In genomic region chr11:94563176-94563847, GRCh38 we compare ENCODE assay signal across 12 cellular contexts. TPM values are rescaled to one million over a fixed set of nuclear protein-coding genes. Genes with fewer than 3 reads are reported as not detected.
DNase-seq lines count a peak whose midpoint lies in the region; ATAC-seq, FAIRE-seq and TF ChIP-seq lines count a peak whose summit lies in the region.
"Had no signal": no experiment of that assay in that cellular context is flagged by ENCODE, and none has a peak within 500 bp of the region (broad histone marks: within the 10 kb centered on the region; RNA-seq: fewer than 3 reads in every experiment).

No MANE protein-coding gene starts in this region.

- no peaks in the 10 kb centered on the region for H3K27me3 ChIP-seq in K562 (ENCODE audit: control insufficient read depth in 2 of 2, insufficient read depth in 2 of 2, low read length in 2 of 2)

- in situ Hi-C loops in K562 (cut with MboI) = no loop called here

- H3K9ac ChIP-seq in K562 (ENCODE audit: insufficient read depth in 1 of 2, low read depth in 2 of 2, low read length in 2 of 2) = no peak overlapping the region; a peak in 1 of 4 replicates

- intact Hi-C loops in K562 (cut with micrococcal nuclease) = loop anchor here (1.0 to 5.0 kb wide), 2 partner anchors 44 to 236 kb away; no protein-coding TSS in a partner anchor
- intact Hi-C loops in activated CD4-positive, alpha-beta T cell treated with anti-CD3 and anti-CD28 coated beads, Interleukin-2, amount 10 ng/mL, durations not matched to agents 24 days and 14 days (cut with micrococcal nuclease) = no loop called here
- intact Hi-C loops in activated T-helper 2 cell treated with anti-CD3 and anti-CD28 coated beads, Interferon-gamma antibody, Interleukin-2, Interleukin-4, amounts not matched to agents 10 μg/mL and 5 μg/mL and 100 μg/mL, durations not matched to agents 14 hours and 24 hours and 36 hours (cut with micrococcal nuclease) = no loop called here

- no peaks in the 10 kb centered on the region for H3K4me1 Mint-ChIP-seq in activated CD4-positive, alpha-beta T cell treated with anti-CD3 and anti-CD28 coated beads, Interleukin-2, amount 10 ng/mL, durations not matched to agents 24 days and 14 days
- H3K4me1 Mint-ChIP-seq in activated T-helper 2 cell treated with anti-CD3 and anti-CD28 coated beads, Interferon-gamma antibody, Interleukin-2, Interleukin-4, amounts not matched to agents 10 μg/mL and 5 μg/mL and 100 μg/mL, durations not matched to agents 14 hours and 24 hours and 36 hours (ENCODE audit: low read depth) = peaks cover 2% of the 10 kb centered on the region

- no peaks in the 10 kb centered on the region for H3K36me3 Mint-ChIP-seq in activated CD4-positive, alpha-beta T cell treated with anti-CD3 and anti-CD28 coated beads, Interleukin-2, amount 10 ng/mL, durations not matched to agents 24 days and 14 days (ENCODE audit: low read depth)
- no peaks in the 10 kb centered on the region for H3K36me3 Mint-ChIP-seq in activated T-helper 2 cell treated with anti-CD3 and anti-CD28 coated beads, Interferon-gamma antibody, Interleukin-2, Interleukin-4, amounts not matched to agents 10 μg/mL and 5 μg/mL and 100 μg/mL, durations not matched to agents 14 hours and 24 hours and 36 hours (ENCODE audit: low read depth)

- H3K27ac Mint-ChIP-seq in activated CD4-positive, alpha-beta T cell treated with anti-CD3 and anti-CD28 coated beads, Interleukin-2, amount 10 ng/mL, durations not matched to agents 24 days and 14 days = no peak overlapping the region
- no peak overlapping the region for H3K27ac Mint-ChIP-seq in activated T-helper 2 cell treated with anti-CD3 and anti-CD28 coated beads, Interferon-gamma antibody, Interleukin-2, Interleukin-4, amounts not matched to agents 10 μg/mL and 5 μg/mL and 100 μg/mL, durations not matched to agents 14 hours and 24 hours and 36 hours
- H3K27ac Mint-ChIP-seq: CD4-positive, alpha-beta T cell had no signal

- peak; percentile 64 to 80 for TF ChIP-seq RAD21 in K562 (CRISPR knock-in tag; conservative IDR thresholded peaks at IDR 0.05 in 1 of 2, IDR thresholded peaks at IDR 0.05 in 1 of 2)

- TF ChIP-seq EP300 in K562 (IDR thresholded peaks at IDR 0.05; ENCODE audit: low read length) = no peak

- H3K27me3 Mint-ChIP-seq in activated CD4-positive, alpha-beta T cell treated with anti-CD3 and anti-CD28 coated beads, Interleukin-2, amount 10 ng/mL, durations not matched to agents 24 days and 14 days = no peaks in the 10 kb centered on the region
- H3K27me3 Mint-ChIP-seq in activated T-helper 2 cell treated with anti-CD3 and anti-CD28 coated beads, Interferon-gamma antibody, Interleukin-2, Interleukin-4, amounts not matched to agents 10 μg/mL and 5 μg/mL and 100 μg/mL, durations not matched to agents 14 hours and 24 hours and 36 hours (ENCODE audit: low read depth) = no peaks in the 10 kb centered on the region
- H3K27me3 Mint-ChIP-seq: CD4-positive, alpha-beta T cell had no signal

- no peaks in the 10 kb centered on the region for H3K9me1 ChIP-seq in K562 (ENCODE audit: control insufficient read depth, insufficient read depth, low read length)

- ATAC-seq in K562 = peak; percentile 70

- TF ChIP-seq POLR2A in K562 (conservative IDR thresholded peaks at IDR 0.05) = no peak

- 3% methylated on average over 4 of the region's 4 CpGs for WGBS in K562 (ENCODE audit: insufficient coverage, low coverage, missing lambda C conversion rate)

- no peaks in the 10 kb centered on the region for H4K20me1 ChIP-seq in K562 (replicated peaks; ENCODE audit: control insufficient read depth, insufficient read depth, low read length)

- POLR2A ChIA-PET in K562 (lab: Yijun Ruan, JAX) = interaction anchor here (0.8 to 1.1 kb wide), 3 partner anchors 16 to 18 kb away, joined by 3 to 4 read pairs (median 3); no protein-coding TSS in a partner anchor

- H3K9me3 Mint-ChIP-seq in activated CD4-positive, alpha-beta T cell treated with anti-CD3 and anti-CD28 coated beads, Interleukin-2, amount 10 ng/mL, durations not matched to agents 24 days and 14 days = no peaks in the 10 kb centered on the region
- H3K9me3 Mint-ChIP-seq in activated T-helper 2 cell treated with anti-CD3 and anti-CD28 coated beads, Interferon-gamma antibody, Interleukin-2, Interleukin-4, amounts not matched to agents 10 μg/mL and 5 μg/mL and 100 μg/mL, durations not matched to agents 14 hours and 24 hours and 36 hours = no peaks in the 10 kb centered on the region
- H3K9me3 Mint-ChIP-seq: CD4-positive, alpha-beta T cell had no signal

- peaks cover 5 to 37% of the 10 kb centered on the region in 2 experiments for H3K4me1 ChIP-seq in K562 (replicated peaks in 1 of 2; ENCODE audit: control insufficient read depth in 2 of 2, insufficient read depth in 2 of 2, low read length in 2 of 2)

- TF ChIP-seq CTCF in K562 (IDR thresholded peaks at IDR 0.05 in 2 of 3, conservative IDR thresholded peaks at IDR 0.05 in 1 of 3; ENCODE audit: insufficient read depth in 2 of 3, low read depth in 1 of 3, low read length in 3 of 3) = peak; percentile 23 to 56 (median 27); a peak in 4 of 6 replicates

- H3K36me3 ChIP-seq in K562 (ENCODE audit: control insufficient read depth, insufficient read depth, low read length) = no peaks in the 10 kb centered on the region; the same call in 2 of the 3 replicates

- no peak overlapping the region for H3K4me3 ChIP-seq in K562

- no peaks in the 10 kb centered on the region for H3K9me3 ChIP-seq in K562 (replicated peaks; ENCODE audit: control insufficient read depth, insufficient read depth, low read depth, low read length)

- peaks cover 11% of the 10 kb centered on the region; the same call in 2 of the 3 replicates for H3K79me2 ChIP-seq in K562 (ENCODE audit: control insufficient read depth, insufficient read depth, low read length)

- FAIRE-seq in K562 (lab: Jason Lieb, UNC) = no peak

- H2AFZ ChIP-seq in K562 (ENCODE audit: low read depth, low read length) = peak overlapping the region; percentile 13; the same call in 1 of the 2 replicates

- H3K4me3 Mint-ChIP-seq in activated CD4-positive, alpha-beta T cell treated with anti-CD3 and anti-CD28 coated beads, Interleukin-2, amount 10 ng/mL, durations not matched to agents 24 days and 14 days = no peak overlapping the region
- H3K4me3 Mint-ChIP-seq in activated T-helper 2 cell treated with anti-CD3 and anti-CD28 coated beads, Interferon-gamma antibody, Interleukin-2, Interleukin-4, amounts not matched to agents 10 μg/mL and 5 μg/mL and 100 μg/mL, durations not matched to agents 14 hours and 24 hours and 36 hours (ENCODE audit: low read depth) = no peak overlapping the region
- H3K4me3 Mint-ChIP-seq: CD4-positive, alpha-beta T cell had no signal

- DNase-seq in A172 (ENCODE audit: low spot score) (peak; percentile 59), HPDE6-E6E7 (ENCODE audit: extremely low spot score) (peak; percentile 82), K562 (ENCODE audit: extremely low read depth in 1 of 4, low spot score in 3 of 4) (peak in 2 of 4 experiments; percentile 41 to 52), islet precursor cell (peak; percentile 58), cerebellar nuclear complex (lab: John Stamatoyannopoulos, UW) (no peak), HuH-7.5 (ENCODE audit: low spot score) (no peak)
- no peak for DNase-seq in activated CD4-positive, alpha-beta T cell treated with anti-CD3 and anti-CD28 coated beads, Interleukin-2, amount 10 ng/mL, durations not matched to agents 24 days and 14 days
- no peak for DNase-seq in activated T-helper 2 cell treated with anti-CD3 and anti-CD28 coated beads, Interferon-gamma antibody, Interleukin-2, Interleukin-4, amounts not matched to agents 10 μg/mL and 5 μg/mL and 100 μg/mL, durations not matched to agents 14 hours and 24 hours and 36 hours (ENCODE audit: low spot score)
- DNase-seq: amygdala; CD4-positive, alpha-beta T cell; NCI-H2081; stimulated activated CD4-positive, alpha-beta T cell treated with anti-CD3 and anti-CD28 coated beads, Interleukin-2, amount 100 ng/mL, for 24 hours had no signal

- peak overlapping the region; percentile 7 for H3K4me2 ChIP-seq in K562 (ENCODE audit: insufficient read depth, low read length)

- H3K27ac ChIP-seq in K562 (ENCODE audit: extremely low read depth, low read depth, low read length) = no peak overlapping the region

- CTCF ChIA-PET in K562 (lab: Yijun Ruan, JAX; ENCODE audit: low intra/inter-chr PET ratio) = interaction anchor here (1.1 kb wide), 1 partner anchor 44 kb away, joined by 3 read pairs; no protein-coding TSS in a partner anchor

- no TSS peak for BruUV-seq in K562 (replicated peaks; lab: Mats Ljungman, UMichigan)

RNA-seq across cellular contexts. Expression of gene PIWIL4, which starts 3.9 kb away (rescaled TPM):
- 0.24 and 3.2 TPM in 2 replicates for total RNA-seq in A172 (2014; rRNA removed; shearing (Covaris generic))
- total RNA-seq in K562 (2011; cell fraction: chromatin; rRNA removed; ENCODE audit: low replicate concordance) = 7.7 and 17.4 TPM in 2 replicates
- 6.2 and 6.4 TPM in 2 replicates for total RNA-seq in K562 (2011; cell fraction: nucleolus; rRNA removed)
- total RNA-seq in K562 (2011; cell fraction: nucleoplasm; rRNA removed) = 4.4 and 6.3 TPM in 2 replicates
- total RNA-seq in K562 (2014; rRNA removed) (9.5 and 10.9 TPM in 2 replicates), K562 (2014; rRNA removed; fragmentation: Illumina TruSeq; extraction: Trizol) (14.9 and 16.0 TPM in 2 replicates), K562 (2015; rRNA removed; fragmentation: Illumina TruSeq; extraction: Trizol) (12.9 and 13.6 TPM in 2 replicates), K562 (2021) (10.2 and 10.5 TPM in 2 replicates)
- polyA plus RNA-seq in K562 (2011; rRNA removed) (1.5 and 6.3 TPM in 2 replicates), K562 (2014; fragmentation: Illumina TruSeq; extraction: Trizol) (15.5 and 17.0 TPM in 2 replicates), K562 (2014; fragmentation: Nextera tagmentation; extraction: Ambion mirVana) (10 to 100 TPM in 1 of 2 experiments, 1 to 10 TPM in 1; 8.4 to 10.8 TPM), K562 (2014; rRNA removed) (13.5 and 16.5 TPM in 2 replicates)
- 0.84 and 4.6 TPM in 2 replicates for polyA plus RNA-seq in K562 (2011; cell fraction: cytosol; rRNA removed)
- polyA plus RNA-seq in K562 (2011; cell fraction: nucleus; rRNA removed) = 2.2 and 9.7 TPM in 2 replicates
- 9.6 and 10.5 TPM in 2 replicates for polyA plus RNA-seq in K562 (2012)
- polyA minus RNA-seq in K562 (2011; rRNA and poly(A)+ RNA removed) = 1.2 and 7.7 TPM in 2 replicates
- polyA minus RNA-seq in K562 (2011; cell fraction: cytosol; rRNA and poly(A)+ RNA removed) = 0.91 and 2.3 TPM in 2 replicates
- polyA minus RNA-seq in K562 (2011; cell fraction: nucleus; rRNA and poly(A)+ RNA removed) = 2.2 and 4.4 TPM in 2 replicates
- total RNA-seq in activated CD4-positive, alpha-beta T cell treated with anti-CD3 and anti-CD28 coated beads, Interleukin-2, amount 10 ng/mL, durations not matched to agents 24 days and 14 days = 0.65 and 0.73 TPM in 2 replicates
- 0.67 and 0.84 TPM in 2 replicates for total RNA-seq in activated T-helper 2 cell treated with anti-CD3 and anti-CD28 coated beads, Interferon-gamma antibody, Interleukin-2, Interleukin-4, amounts not matched to agents 10 μg/mL and 5 μg/mL and 100 μg/mL, durations not matched to agents 14 hours and 24 hours and 36 hours

RNA-seq across cellular contexts. Expression of gene FUT4, which starts 19.6 kb away (rescaled TPM):
- 1.00 and 1.2 TPM in 2 replicates for total RNA-seq in A172 (2014; rRNA removed; shearing (Covaris generic))
- total RNA-seq in K562 (2011; cell fraction: chromatin; rRNA removed; ENCODE audit: low replicate concordance) = 5.6 and 7.5 TPM in 2 replicates
- 6.6 and 6.7 TPM in 2 replicates for total RNA-seq in K562 (2011; cell fraction: nucleolus; rRNA removed)
- total RNA-seq in K562 (2011; cell fraction: nucleoplasm; rRNA removed) = 7.6 and 10.2 TPM in 2 replicates
- total RNA-seq in K562 (2014; rRNA removed) = 6.4 and 6.9 TPM in 2 replicates
- total RNA-seq in K562 (2014; rRNA removed; fragmentation: Illumina TruSeq; extraction: Trizol) = 4.9 and 5.2 TPM in 2 replicates
- 5.9 and 6.0 TPM in 2 replicates for total RNA-seq in K562 (2015; rRNA removed; fragmentation: Illumina TruSeq; extraction: Trizol)
- total RNA-seq in K562 (2021) = 8.7 and 8.9 TPM in 2 replicates
- polyA plus RNA-seq in K562 (2011; rRNA removed) = 3.7 and 4.7 TPM in 2 replicates
- polyA plus RNA-seq in K562 (2011; cell fraction: cytosol; rRNA removed) = 2.8 and 5.2 TPM in 2 replicates
- polyA plus RNA-seq in K562 (2011; cell fraction: nucleus; rRNA removed) = 2.2 and 2.5 TPM in 2 replicates
- polyA plus RNA-seq in K562 (2012) = 5.5 and 6.0 TPM in 2 replicates
- 5.0 and 5.5 TPM in 2 replicates for polyA plus RNA-seq in K562 (2014; fragmentation: Illumina TruSeq; extraction: Trizol)
- 1 to 10 TPM; 1.1 to 1.4 TPM for polyA plus RNA-seq in K562 (2014; fragmentation: Nextera tagmentation; extraction: Ambion mirVana)
- polyA plus RNA-seq in K562 (2014; rRNA removed) = 5.4 and 5.7 TPM in 2 replicates
- 6.2 and 6.5 TPM in 2 replicates for polyA minus RNA-seq in K562 (2011; rRNA and poly(A)+ RNA removed)
- 2.3 and 3.0 TPM in 2 replicates for polyA minus RNA-seq in K562 (2011; cell fraction: cytosol; rRNA and poly(A)+ RNA removed)
- polyA minus RNA-seq in K562 (2011; cell fraction: nucleus; rRNA and poly(A)+ RNA removed) = 4.0 and 6.1 TPM in 2 replicates
- 8.3 and 8.8 TPM in 2 replicates for total RNA-seq in activated CD4-positive, alpha-beta T cell treated with anti-CD3 and anti-CD28 coated beads, Interleukin-2, amount 10 ng/mL, durations not matched to agents 24 days and 14 days
- total RNA-seq in activated T-helper 2 cell treated with anti-CD3 and anti-CD28 coated beads, Interferon-gamma antibody, Interleukin-2, Interleukin-4, amounts not matched to agents 10 μg/mL and 5 μg/mL and 100 μg/mL, durations not matched to agents 14 hours and 24 hours and 36 hours = 8.4 and 8.9 TPM in 2 replicates

RNA-seq across cellular contexts. Expression of gene C11orf97, which starts 51.1 kb away (rescaled TPM):
- not detected in 2 replicates for total RNA-seq in A172 (2014; rRNA removed; shearing (Covaris generic))
- total RNA-seq in K562 (2011; cell fraction: chromatin; rRNA removed; ENCODE audit: low replicate concordance) = not detected in 2 replicates
- not detected in 2 replicates for total RNA-seq in K562 (2011; cell fraction: nucleolus; rRNA removed)
- not detected in 2 replicates for total RNA-seq in K562 (2011; cell fraction: nucleoplasm; rRNA removed)
- total RNA-seq in K562 (2014; rRNA removed) (not detected in 2 replicates), K562 (2014; rRNA removed; fragmentation: Illumina TruSeq; extraction: Trizol) (not detected in 2 replicates), K562 (2015; rRNA removed; fragmentation: Illumina TruSeq; extraction: Trizol) (not detected in 2 replicates), K562 (2021) (not detected in 2 replicates)
- polyA plus RNA-seq in K562 (2011; rRNA removed) (not detected in 2 replicates), K562 (2014; fragmentation: Illumina TruSeq; extraction: Trizol) (not detected in 2 replicates), K562 (2014; fragmentation: Nextera tagmentation; extraction: Ambion mirVana) (not detected), K562 (2014; rRNA removed) (not detected in 2 replicates)
- polyA plus RNA-seq in K562 (2011; cell fraction: cytosol; rRNA removed) = not detected in 2 replicates
- polyA plus RNA-seq in K562 (2011; cell fraction: nucleus; rRNA removed) = not detected in 2 replicates
- polyA plus RNA-seq in K562 (2012) = not detected in 2 replicates
- polyA minus RNA-seq in K562 (2011; rRNA and poly(A)+ RNA removed) = not detected in 2 replicates
- polyA minus RNA-seq in K562 (2011; cell fraction: cytosol; rRNA and poly(A)+ RNA removed) = not detected in 2 replicates
- not detected in 2 replicates for polyA minus RNA-seq in K562 (2011; cell fraction: nucleus; rRNA and poly(A)+ RNA removed)
- total RNA-seq in activated CD4-positive, alpha-beta T cell treated with anti-CD3 and anti-CD28 coated beads, Interleukin-2, amount 10 ng/mL, durations not matched to agents 24 days and 14 days = not detected in 2 replicates
- not detected in 2 replicates for total RNA-seq in activated T-helper 2 cell treated with anti-CD3 and anti-CD28 coated beads, Interferon-gamma antibody, Interleukin-2, Interleukin-4, amounts not matched to agents 10 μg/mL and 5 μg/mL and 100 μg/mL, durations not matched to agents 14 hours and 24 hours and 36 hours
- total RNA-seq: CD4-positive, alpha-beta T cell had no signal

Comparison
In these comparisons a context has a peak if more than half of its experiments do, and no peak if none do; other contexts are left out.
1. DNase-seq: peak in A172 (single experiment), HPDE6-E6E7 (single experiment) and islet precursor cell (single experiment); none in cerebellar nuclear complex (0 of 2), HuH-7.5 (single experiment), activated CD4-positive, alpha-beta T cell treated with anti-CD3 and anti-CD28 coated beads, Interleukin-2, amount 10 ng/mL, durations not matched to agents 24 days and 14 days (single experiment) and activated T-helper 2 cell treated with anti-CD3 and anti-CD28 coated beads, Interferon-gamma antibody, Interleukin-2, Interleukin-4, amounts not matched to agents 10 μg/mL and 5 μg/mL and 100 μg/mL, durations not matched to agents 14 hours and 24 hours and 36 hours (single experiment).